ENCODE assay signal across 12 cellular contexts in genomic region chr14:22272408-22272807, GRCh38.
"Had no signal": no experiment of that assay in that cellular context is flagged by ENCODE, and none has a peak within 500 bp of the region (broad histone marks: within the 10 kb centered on the region; RNA-seq: fewer than 3 reads in every experiment).

No MANE protein-coding gene starts in this region.

- H3K36me3 ChIP-seq: cardiac muscle cell, gastrocnemius medialis had no signal

- H3K4me1 ChIP-seq: gastrocnemius medialis had no signal

- H3K4me3 Mint-ChIP-seq: nephron progenitor cell, T-helper 17 cell had no signal

- DNase-seq: activated gamma-delta T cell treated with Interleukin-2 at 50 U/mL for 16 hours; effector CD8-positive, alpha-beta T cell; gastrocnemius medialis; kidney; left ventricle myocardium superior; mesenchymal stem cell; nephron progenitor cell; stimulated activated CD4-positive, alpha-beta T cell treated with anti-CD3 and anti-CD28 coated beads, Interleukin-4, amount 100 ng/mL, for 1 hour; stimulated activated CD8-positive, alpha-beta memory T cell treated with anti-CD3 and anti-CD28 coated beads, Interleukin-4, amount 100 ng/mL, for 48 hours; T-helper 17 cell had no signal

- H3K4me3 ChIP-seq: cardiac muscle cell, coronary artery, gastrocnemius medialis had no signal

- ATAC-seq: gastrocnemius medialis, left ventricle myocardium superior, T-helper 17 cell had no signal

- H3K27me3 ChIP-seq: gastrocnemius medialis had no signal

- H3K9me3 ChIP-seq: gastrocnemius medialis had no signal

- H3K9me3 Mint-ChIP-seq: nephron progenitor cell had no signal

- H3K27ac Mint-ChIP-seq: nephron progenitor cell, T-helper 17 cell had no signal

- H3K27ac ChIP-seq: cardiac muscle cell, coronary artery, gastrocnemius medialis had no signal

- H3K4me1 Mint-ChIP-seq: T-helper 17 cell had no signal

- H3K27me3 Mint-ChIP-seq: T-helper 17 cell had no signal
